23 cellular contexts compared by ENCODE assay signal in genomic region chr5:65020492-65020891, GRCh38.
DNase-seq lines count a peak whose midpoint lies in the region; ATAC-seq, FAIRE-seq and TF ChIP-seq lines count a peak whose summit lies in the region.
"Had no signal": no experiment of that assay in that cellular context is flagged by ENCODE, and none has a peak within 500 bp of the region (broad histone marks: within the 10 kb centered on the region; RNA-seq: fewer than 3 reads in every experiment).

No MANE protein-coding gene starts in this region.

- FAIRE-seq in astrocyte (lab: Jason Lieb, UNC), result peak; percentile 86

- no peak overlapping the region for H3K4me3 Mint-ChIP-seq in CD8-positive, alpha-beta memory T cell
- H3K4me3 Mint-ChIP-seq in HFFc6 (peak overlapping the region; percentile 12; the same call in 1 of the 2 replicates), astrocyte (ENCODE audit: unreplicated experiment) (no peak overlapping the region)
- H3K4me3 Mint-ChIP-seq: activated B cell treated with CpG ODN at 0.5 μM for 24 hours; CD4-positive, CD25-positive, alpha-beta regulatory T cell; mesothelial cell of epicardium had no signal

- H3K4me2 ChIP-seq in astrocyte (ENCODE audit: low read length) (peak overlapping the region; percentile 32), osteoblast (ENCODE audit: insufficient read depth, low read length) (no peak overlapping the region)

- H3K27me3 ChIP-seq in CD8-positive, alpha-beta memory T cell (ENCODE audit: insufficient read depth, low read length, poor library complexity, severe bottlenecking), result no peaks in the 10 kb centered on the region
- H3K27me3 ChIP-seq in astrocyte (ENCODE audit: insufficient read depth, low read length), result no peaks in the 10 kb centered on the region
- no peaks in the 10 kb centered on the region for H3K27me3 ChIP-seq in osteoblast (ENCODE audit: insufficient read depth, low read length)
- H3K27me3 ChIP-seq: ascending aorta, neutrophil, sigmoid colon, testis had no signal

- H3K4me3 ChIP-seq in CD8-positive, alpha-beta memory T cell (ENCODE audit: low read length), result no peak overlapping the region
- H3K4me3 ChIP-seq in astrocyte (ENCODE audit: insufficient read depth, low read depth, low read length) (no peak overlapping the region), osteoblast (ENCODE audit: insufficient read depth, low read length) (no peak overlapping the region)
- H3K4me3 ChIP-seq: ascending aorta, sigmoid colon, testis had no signal

- H2AFZ ChIP-seq in astrocyte (ENCODE audit: low read depth, low read length) (no peak overlapping the region), osteoblast (ENCODE audit: low read length) (no peak overlapping the region)

- no peaks in the 10 kb centered on the region for H3K9me3 ChIP-seq in CD8-positive, alpha-beta memory T cell (ENCODE audit: low read length)
- no peaks in the 10 kb centered on the region for H3K9me3 ChIP-seq in astrocyte (ENCODE audit: insufficient read depth, low read depth, low read length)
- H3K9me3 ChIP-seq in osteoblast (ENCODE audit: low read depth, low read length), result no peaks in the 10 kb centered on the region
- H3K9me3 ChIP-seq: ascending aorta, neutrophil, sigmoid colon, testis had no signal

- H4K20me1 ChIP-seq in astrocyte (ENCODE audit: insufficient read depth, low read length) (no peaks in the 10 kb centered on the region), osteoblast (ENCODE audit: insufficient read depth, low read length) (no peaks in the 10 kb centered on the region)

- no peaks in the 10 kb centered on the region for H3K9me3 Mint-ChIP-seq in CD8-positive, alpha-beta memory T cell
- H3K9me3 Mint-ChIP-seq in HFFc6 (no peaks in the 10 kb centered on the region), astrocyte (ENCODE audit: unreplicated experiment) (no peaks in the 10 kb centered on the region)
- H3K9me3 Mint-ChIP-seq: activated B cell treated with CpG ODN at 0.5 μM for 24 hours; CD4-positive, CD25-positive, alpha-beta regulatory T cell had no signal

- POLR2A ChIA-PET in CD8-positive, alpha-beta memory T cell (lab: Charles Lee), result no interaction called here

- no peak for ATAC-seq in activated CD4-positive, CD25-positive, alpha-beta regulatory T cell treated with anti-CD3 and anti-CD28 coated beads, Interleukin-2, amount 50 U/mL, for 24 hours
- ATAC-seq in HG02870 (IDR thresholded peaks at IDR 0.05; ENCODE audit: unreplicated experiment), result no peak
- ATAC-seq: esophagus mucosa had no signal

- H3K36me3 ChIP-seq in CD8-positive, alpha-beta memory T cell (ENCODE audit: insufficient read depth, low read length), result no peaks in the 10 kb centered on the region
- H3K36me3 ChIP-seq in astrocyte (ENCODE audit: insufficient read depth, low read length), result no peaks in the 10 kb centered on the region
- H3K36me3 ChIP-seq in osteoblast (ENCODE audit: insufficient read depth, low read length), result no peaks in the 10 kb centered on the region
- H3K36me3 ChIP-seq: ascending aorta, neutrophil, sigmoid colon had no signal

- H3K79me2 ChIP-seq in astrocyte (ENCODE audit: insufficient read depth, low read length) (no peaks in the 10 kb centered on the region), osteoblast (ENCODE audit: insufficient read depth, low read length) (no peaks in the 10 kb centered on the region)

- H3K4me1 Mint-ChIP-seq in CD8-positive, alpha-beta memory T cell, result peaks cover 9 to 26% (median 24%) of the 10 kb centered on the region in 3 donors
- H3K4me1 Mint-ChIP-seq in HFFc6 (ENCODE audit: low read depth), result peaks cover 64% of the 10 kb centered on the region
- peaks cover 32% of the 10 kb centered on the region for H3K4me1 Mint-ChIP-seq in astrocyte (ENCODE audit: low read depth, unreplicated experiment)

- no peak overlapping the region for H3K27ac ChIP-seq in CD8-positive, alpha-beta memory T cell (ENCODE audit: low read depth, low read length)
- H3K27ac ChIP-seq in astrocyte (ENCODE audit: low read depth, low read length) (no peak overlapping the region), osteoblast (ENCODE audit: low read depth, low read length) (peak overlapping the region; percentile 37)
- H3K27ac ChIP-seq: ascending aorta, neutrophil, sigmoid colon, testis had no signal

- TF ChIP-seq CTCF in HFFc6 (IDR thresholded peaks at IDR 0.05) (peak; percentile 15; the same call in 1 of the 2 replicates), astrocyte (IDR thresholded peaks at IDR 0.05; ENCODE audit: insufficient read depth, low read depth, low read length) (no peak), osteoblast (IDR thresholded peaks at IDR 0.05; ENCODE audit: extremely low read depth, low read depth, low read length) (no peak)

- no peaks in the 10 kb centered on the region for H3K27me3 Mint-ChIP-seq in CD8-positive, alpha-beta memory T cell
- H3K27me3 Mint-ChIP-seq in HFFc6 (ENCODE audit: insufficient read depth) (no peaks in the 10 kb centered on the region), astrocyte (ENCODE audit: low read depth, unreplicated experiment) (no peaks in the 10 kb centered on the region)
- H3K27me3 Mint-ChIP-seq: activated B cell treated with CpG ODN at 0.5 μM for 24 hours; CD4-positive, CD25-positive, alpha-beta regulatory T cell had no signal

- peaks cover 6% of the 10 kb centered on the region for H3K4me1 ChIP-seq in CD8-positive, alpha-beta memory T cell (ENCODE audit: insufficient read depth, low read length)
- H3K4me1 ChIP-seq in astrocyte (ENCODE audit: insufficient read depth, low read length) (peaks cover 6% of the 10 kb centered on the region), osteoblast (ENCODE audit: insufficient read depth, low read length) (peaks cover 18% of the 10 kb centered on the region)
- H3K4me1 ChIP-seq: ascending aorta, testis had no signal

- H3K27ac Mint-ChIP-seq in CD8-positive, alpha-beta memory T cell, result peak overlapping the region in 6 of 8 donors; percentile 49 to 84 (median 67)
- peak overlapping the region; percentile 80 for H3K27ac Mint-ChIP-seq in HFFc6
- no peak overlapping the region for H3K27ac Mint-ChIP-seq in astrocyte (ENCODE audit: unreplicated experiment)
- H3K27ac Mint-ChIP-seq: activated B cell treated with CpG ODN at 0.5 μM for 24 hours, mesothelial cell of epicardium had no signal

- H3K9ac ChIP-seq in astrocyte (ENCODE audit: low read length), result no peak overlapping the region

- DNase-seq in CD8-positive, alpha-beta memory T cell, result no peak
- DNase-seq in HFFc6 (peak; percentile 37), astrocyte (ENCODE audit: low read depth) (peak; percentile 83), osteoblast (ENCODE audit: insufficient read length, low spot score, missing footprints) (no peak), pons (ENCODE audit: low spot score) (no peak)
- DNase-seq: activated B cell treated with CpG ODN at 0.5 μM for 24 hours; activated effector memory CD4-positive, alpha-beta T cell treated with anti-CD3 and anti-CD28 coated beads, Interleukin-2, amount 50 U/mL, for 16 hours; CD4-positive, CD25-positive, alpha-beta regulatory T cell; Karpas-422; kidney; NCI-H1417; NCI-H2227 treated with DMSO at 0.1 percent for 48 hours; NK-92 treated with Interleukin-12 subunit alpha and Interleukin-12 subunit beta, amount 100 ng/mL, for 24 hours; sigmoid colon; stimulated activated CD4-positive, alpha-beta T cell treated with anti-CD3 and anti-CD28 coated beads, Interleukin-4, amount 100 ng/mL, for 24 hours; stimulated activated CD8-positive, alpha-beta memory T cell treated with anti-CD3 and anti-CD28 coated beads, Interleukin-4, amount 100 ng/mL, for 48 hours; testis had no signal

- CTCF ChIA-PET in CD8-positive, alpha-beta memory T cell (lab: Charles Lee), result no interaction called here

- peaks cover 0 to 7% (median 0%) of the 10 kb centered on the region in 3 donors for H3K36me3 Mint-ChIP-seq in CD8-positive, alpha-beta memory T cell
- H3K36me3 Mint-ChIP-seq in HFFc6 (ENCODE audit: low read depth), result peaks cover 5% of the 10 kb centered on the region; the same call in 1 of the 2 replicates
- H3K36me3 Mint-ChIP-seq in astrocyte (ENCODE audit: low read depth, unreplicated experiment), result no peaks in the 10 kb centered on the region
- H3K36me3 Mint-ChIP-seq: mesothelial cell of epicardium had no signal

Comparison
In these comparisons a context has a peak if more than half of its experiments do, and no peak if none do; other contexts are left out.
1. DNase-seq: peak in HFFc6 (single experiment) and astrocyte (single experiment); none in CD8-positive, alpha-beta memory T cell (0 of 5), osteoblast (single experiment) and pons (single experiment).